25 cellular contexts compared by ENCODE assay signal in genomic region chr19:46357846-46358583, GRCh38. TPM values are rescaled to one million over a fixed set of nuclear protein-coding genes. Genes with fewer than 3 reads are reported as not detected.
DNase-seq lines count a peak whose midpoint lies in the region; ATAC-seq and TF ChIP-seq lines count a peak whose summit lies in the region.
"Had no signal": no experiment of that assay in that cellular context is flagged by ENCODE, and none has a peak within 500 bp of the region (broad histone marks: within the 10 kb centered on the region; RNA-seq: fewer than 3 reads in every experiment).

No MANE protein-coding gene starts in this region.

- H3K4me3 Mint-ChIP-seq in endodermal cell, result no peak overlapping the region
- H3K4me3 Mint-ChIP-seq: activated CD4-positive, alpha-beta T cell treated with anti-CD3 and anti-CD28 coated beads, Interleukin-2, amount 10 ng/mL, durations not matched to agents 7 days and 5 days; activated T-helper 17 cell treated with anti-CD3 and anti-CD28 coated beads, Interleukin-2, amount 50 U/mL, for 72 hours; T-helper 17 cell had no signal

- no peak for ATAC-seq in left lobe of liver
- ATAC-seq: activated naive CD4-positive, alpha-beta T cell treated with anti-CD3 and anti-CD28 coated beads, Interleukin-2, amount 50 U/mL, for 72 hours; activated T-helper 17 cell treated with anti-CD3 and anti-CD28 coated beads, Interleukin-2, amount 50 U/mL, for 72 hours; heart right ventricle; Panc1; T-helper 17 cell had no signal

- TF ChIP-seq CTCF in AG10803 (conservative IDR thresholded peaks at IDR 0.05; ENCODE audit: low read length), result no peak
- no peak for TF ChIP-seq CTCF in endodermal cell (conservative IDR thresholded peaks at IDR 0.05)
- no peak for TF ChIP-seq CTCF in left ventricle myocardium inferior (IDR thresholded peaks at IDR 0.05; ENCODE audit: borderline replicate concordance)

- intact Hi-C loops in left ventricle myocardium inferior (cut with micrococcal nuclease), result no loop called here

- no peaks in the 10 kb centered on the region for H3K27me3 Mint-ChIP-seq in endodermal cell (ENCODE audit: insufficient read depth)
- H3K27me3 Mint-ChIP-seq: activated CD4-positive, alpha-beta T cell treated with anti-CD3 and anti-CD28 coated beads, Interleukin-2, amount 10 ng/mL, durations not matched to agents 7 days and 5 days; activated T-helper 17 cell treated with anti-CD3 and anti-CD28 coated beads, Interleukin-2, amount 50 U/mL, for 72 hours; T-helper 17 cell had no signal

- H3K27me3 ChIP-seq in endodermal cell (ENCODE audit: control insufficient read depth, insufficient read depth, low read length, poor library complexity, severe bottlenecking) (no peaks in the 10 kb centered on the region), left ventricle myocardium inferior (ENCODE audit: low read depth) (no peaks in the 10 kb centered on the region)
- H3K27me3 ChIP-seq: ascending aorta, BLaER1, heart right ventricle, MG63, SJCRH30, upper lobe of left lung had no signal

- H3K4me1 Mint-ChIP-seq in endodermal cell, result peaks cover 28% of the 10 kb centered on the region

- peaks cover 58% of the 10 kb centered on the region for H3K36me3 Mint-ChIP-seq in endodermal cell (ENCODE audit: low read depth)

- no peak overlapping the region for H3K9ac ChIP-seq in endodermal cell (ENCODE audit: extremely low read depth, low read length, poor library complexity, severe bottlenecking)
- H3K9ac ChIP-seq: BLaER1 had no signal

- H3K27ac Mint-ChIP-seq in endodermal cell, result peak overlapping the region; percentile 72
- H3K27ac Mint-ChIP-seq: activated CD4-positive, alpha-beta T cell treated with anti-CD3 and anti-CD28 coated beads, Interleukin-2, amount 10 ng/mL, durations not matched to agents 7 days and 5 days; activated naive CD4-positive, alpha-beta T cell treated with anti-CD3 and anti-CD28 coated beads, Interleukin-2, amount 50 U/mL, for 72 hours; activated T-helper 17 cell treated with anti-CD3 and anti-CD28 coated beads, Interleukin-2, amount 50 U/mL, for 72 hours; T-helper 17 cell had no signal

- H3K4me1 ChIP-seq in endodermal cell (ENCODE audit: control insufficient read depth, insufficient read depth, low read length) (peaks cover 10% of the 10 kb centered on the region), left ventricle myocardium inferior (peaks cover 47% of the 10 kb centered on the region)
- H3K4me1 ChIP-seq: ascending aorta, SJCRH30 had no signal

- peak; percentile 65 for DNase-seq in AG10803 (ENCODE audit: low read depth)
- DNase-seq in HS-27A (ENCODE audit: low read depth), result peak; percentile 73
- no peak for DNase-seq in endodermal cell
- peak; percentile 28 for DNase-seq in mesenteric fat pad (ENCODE audit: low spot score)
- no peak for DNase-seq in dedifferentiated amniotic fluid mesenchymal stem cell (ENCODE audit: extremely low spot score)
- no peak for DNase-seq in D341Med (ENCODE audit: low spot score)
- DNase-seq in left lobe of liver (ENCODE audit: low spot score), result no peak
- no peak for DNase-seq in left ventricle myocardium inferior
- DNase-seq: activated CD4-positive, alpha-beta T cell treated with anti-CD3 and anti-CD28 coated beads, Interleukin-2, amount 10 ng/mL, durations not matched to agents 7 days and 5 days; H7; heart right ventricle; MG63; NCI-H1417 treated with DMSO at 0.1 percent for 48 hours; NCI-H510A treated with DMSO at 0.1 percent for 48 hours; SJCRH30; stimulated activated CD4-positive, alpha-beta T cell treated with anti-CD3 and anti-CD28 coated beads, Interleukin-4, amount 100 ng/mL, for 4 hours; T-helper 17 cell; upper lobe of left lung had no signal

- WGBS in endodermal cell (ENCODE audit: insufficient coverage in 1 of 2, insufficient read length in 1 of 2), 2 experiments, result 90 to 93% methylated on average over 3 to 6 of the region's 7 CpGs

- peaks cover 78% of the 10 kb centered on the region for H3K36me3 ChIP-seq in endodermal cell (ENCODE audit: control insufficient read depth, insufficient read depth, low read length)
- H3K36me3 ChIP-seq in left ventricle myocardium inferior, result peaks cover 41% of the 10 kb centered on the region

- H3K4me3 ChIP-seq in AG10803 (ENCODE audit: low read length) (no peak overlapping the region), endodermal cell (ENCODE audit: low read length) (no peak overlapping the region), left ventricle myocardium inferior (no peak overlapping the region)
- H3K4me3 ChIP-seq: A549, ascending aorta, BLaER1, heart right ventricle, MG63, SJCRH30, upper lobe of left lung had no signal

- no peaks in the 10 kb centered on the region for H3K9me3 Mint-ChIP-seq in endodermal cell
- H3K9me3 Mint-ChIP-seq: activated CD4-positive, alpha-beta T cell treated with anti-CD3 and anti-CD28 coated beads, Interleukin-2, amount 10 ng/mL, durations not matched to agents 7 days and 5 days; activated naive CD4-positive, alpha-beta T cell treated with anti-CD3 and anti-CD28 coated beads, Interleukin-2, amount 50 U/mL, for 72 hours; activated T-helper 17 cell treated with anti-CD3 and anti-CD28 coated beads, Interleukin-2, amount 50 U/mL, for 72 hours had no signal

- no peak overlapping the region for H3K27ac ChIP-seq in endodermal cell (ENCODE audit: low read depth, low read length)
- H3K27ac ChIP-seq in left ventricle myocardium inferior (replicated peaks), result no peak overlapping the region
- H3K27ac ChIP-seq: A549, ascending aorta, BLaER1, heart right ventricle, SJCRH30, upper lobe of left lung, VCaP had no signal

- H3K9me3 ChIP-seq in endodermal cell (ENCODE audit: control insufficient read depth, low read length) (no peaks in the 10 kb centered on the region), left ventricle myocardium inferior (replicated peaks) (no peaks in the 10 kb centered on the region)
- H3K9me3 ChIP-seq: A549, ascending aorta, BLaER1, heart right ventricle, MG63, SJCRH30, upper lobe of left lung had no signal

RNA-seq across cellular contexts. Expression of gene PPP5C, which starts 11.1 kb away (rescaled TPM):
- 100 to 1,000 TPM; 101 to 112 TPM for total RNA-seq in endodermal cell
- 81.4 TPM for polyA plus RNA-seq in endodermal cell (2013, experiment 1 of 2)
- polyA plus RNA-seq in endodermal cell (2013, experiment 2 of 2), result 84.3 TPM
- total RNA-seq in mesenteric fat pad, result 44.3 TPM
- total RNA-seq in left lobe of liver, result 35.5 TPM
- total RNA-seq in left ventricle myocardium inferior, result 70.8 TPM

RNA-seq across cellular contexts. Expression of gene CCDC8, which starts 55.3 kb away (rescaled TPM):
- total RNA-seq in endodermal cell, result 10 to 100 TPM; 27.5 to 30.5 TPM
- 22.6 TPM for polyA plus RNA-seq in endodermal cell (2013, experiment 1 of 2)
- 19.1 TPM for polyA plus RNA-seq in endodermal cell (2013, experiment 2 of 2)
- total RNA-seq in mesenteric fat pad, result 2.9 TPM
- 0.55 TPM for total RNA-seq in left lobe of liver
- 30.8 TPM for total RNA-seq in left ventricle myocardium inferior
- total RNA-seq: activated CD4-positive, alpha-beta T cell treated with anti-CD3 and anti-CD28 coated beads, Interleukin-2, amount 10 ng/mL, durations not matched to agents 7 days and 5 days; activated naive CD4-positive, alpha-beta T cell treated with anti-CD3 and anti-CD28 coated beads, Interleukin-2, amount 50 U/mL, for 72 hours; activated T-helper 17 cell treated with anti-CD3 and anti-CD28 coated beads, Interleukin-2, amount 50 U/mL, for 72 hours; T-helper 17 cell had no signal

Comparison
In these comparisons a context has a peak if more than half of its experiments do, and no peak if none do; other contexts are left out.
1. DNase-seq: peak in AG10803 (single experiment), HS-27A (single experiment) and mesenteric fat pad (single experiment); none in endodermal cell (single experiment), dedifferentiated amniotic fluid mesenchymal stem cell (single experiment), D341Med (single experiment), left lobe of liver (single experiment) and left ventricle myocardium inferior (single experiment).